1 cellular context compared by ENCODE assay signal in genomic region chr11:112289588-112290461, GRCh38.
TF ChIP-seq lines count a peak whose summit lies in the region.

No MANE protein-coding gene starts in this region.

TF ChIP-seq in K562, 482 proteins besides CTCF, POLR2A, EP300 and RAD21 (continued from another document and continues in another):
- TF ChIP-seq CHD7 (IDR thresholded peaks at IDR 0.05; ENCODE audit: low read depth, low read length) = no peak
- TF ChIP-seq ZNF23 (CRISPR knock-in tag; IDR thresholded peaks at IDR 0.05) = no peak
- no peak for TF ChIP-seq ILK (tag; IDR thresholded peaks at IDR 0.05; ENCODE audit: borderline replicate concordance, low read depth)
- no peak for TF ChIP-seq ZNF57 (CRISPR knock-in tag; IDR thresholded peaks at IDR 0.05)
- no peak for TF ChIP-seq DPF2 (IDR thresholded peaks at IDR 0.05)
- no peak for TF ChIP-seq ELF2 (CRISPR knock-in tag; IDR thresholded peaks at IDR 0.05)
- TF ChIP-seq CBX2 (IDR thresholded peaks at IDR 0.05; ENCODE audit: insufficient read depth, low read length, poor library complexity, severe bottlenecking) = no peak
- no peak for TF ChIP-seq HDAC3 (IDR thresholded peaks at IDR 0.05; ENCODE audit: borderline replicate concordance, partially characterized antibody)
- TF ChIP-seq NKRF (IDR thresholded peaks at IDR 0.05; ENCODE audit: borderline replicate concordance) = no peak
- TF ChIP-seq SMARCE1 (IDR thresholded peaks at IDR 0.05) = no peak
- no peak for TF ChIP-seq ELF4 (CRISPR knock-in tag; IDR thresholded peaks at IDR 0.05)
- TF ChIP-seq SP1 (CRISPR knock-in tag; IDR thresholded peaks at IDR 0.05) = peak; percentile 44; the same call in 1 of the 2 replicates
- peak; percentile 53 to 73; a peak in 3 of 4 replicates for TF ChIP-seq MNT (conservative IDR thresholded peaks at IDR 0.05)
- no peak for TF ChIP-seq ZNF311 (CRISPR knock-in tag; IDR thresholded peaks at IDR 0.05)
- TF ChIP-seq, protein P1, sequence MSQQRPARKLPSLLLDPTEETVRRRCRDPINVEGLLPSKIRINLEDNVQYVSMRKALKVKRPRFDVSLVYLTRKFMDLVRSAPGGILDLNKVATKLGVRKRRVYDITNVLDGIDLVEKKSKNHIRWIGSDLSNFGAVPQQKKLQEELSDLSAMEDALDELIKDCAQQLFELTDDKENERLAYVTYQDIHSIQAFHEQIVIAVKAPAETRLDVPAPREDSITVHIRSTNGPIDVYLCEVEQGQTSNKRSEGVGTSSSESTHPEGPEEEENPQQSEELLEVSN (IDR thresholded peaks at IDR 0.05; ENCODE audit: borderline replicate concordance in 1 of 2, extremely low read depth in 1 of 2, insufficient read depth in 1 of 2, insufficient read length in 1 of 2, low read depth in 1 of 2, low read length in 1 of 2, poor library complexity in 1 of 2, severe bottlenecking in 1 of 2) = peak in 1 of 2 experiments; percentile 56
- no peak for TF ChIP-seq SRSF1 (IDR thresholded peaks at IDR 0.05; ENCODE audit: low read depth, low read length)
- 0 out of 4 replicates have a peak, but pooled peaks of 1 of the 2 experiments have one; percentile 46 for TF ChIP-seq HDAC1 (IDR thresholded peaks at IDR 0.05)
- TF ChIP-seq POLR2G (IDR thresholded peaks at IDR 0.05; ENCODE audit: low read depth, low read length) = 0 out of 2 replicates have a peak, but pooled peaks have one; percentile 16
- TF ChIP-seq SMC3 (conservative IDR thresholded peaks at IDR 0.05; ENCODE audit: insufficient read depth, low read depth, low read length) = peak; percentile 87
- no peak for TF ChIP-seq IFI16 (CRISPR knock-in tag; IDR thresholded peaks at IDR 0.05)
- TF ChIP-seq, protein P2, sequence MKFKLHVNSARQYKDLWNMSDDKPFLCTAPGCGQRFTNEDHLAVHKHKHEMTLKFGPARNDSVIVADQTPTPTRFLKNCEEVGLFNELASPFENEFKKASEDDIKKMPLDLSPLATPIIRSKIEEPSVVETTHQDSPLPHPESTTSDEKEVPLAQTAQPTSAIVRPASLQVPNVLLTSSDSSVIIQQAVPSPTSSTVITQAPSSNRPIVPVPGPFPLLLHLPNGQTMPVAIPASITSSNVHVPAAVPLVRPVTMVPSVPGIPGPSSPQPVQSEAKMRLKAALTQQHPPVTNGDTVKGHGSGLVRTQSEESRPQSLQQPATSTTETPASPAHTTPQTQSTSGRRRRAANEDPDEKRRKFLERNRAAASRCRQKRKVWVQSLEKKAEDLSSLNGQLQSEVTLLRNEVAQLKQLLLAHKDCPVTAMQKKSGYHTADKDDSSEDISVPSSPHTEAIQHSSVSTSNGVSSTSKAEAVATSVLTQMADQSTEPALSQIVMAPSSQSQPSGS (CRISPR knock-in tag; IDR thresholded peaks at IDR 0.05) = no peak
- no peak for TF ChIP-seq CHD1 (IDR thresholded peaks at IDR 0.05; ENCODE audit: low read length)
- peak in 1 of 2 experiments; percentile 11; a peak in 1 of 4 replicates for TF ChIP-seq KDM1A (IDR thresholded peaks at IDR 0.05)
- TF ChIP-seq FOXJ2 (tag; IDR thresholded peaks at IDR 0.05) = no peak
- TF ChIP-seq, protein P3, sequence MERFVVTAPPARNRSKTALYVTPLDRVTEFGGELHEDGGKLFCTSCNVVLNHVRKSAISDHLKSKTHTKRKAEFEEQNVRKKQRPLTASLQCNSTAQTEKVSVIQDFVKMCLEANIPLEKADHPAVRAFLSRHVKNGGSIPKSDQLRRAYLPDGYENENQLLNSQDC (CRISPR knock-in tag; IDR thresholded peaks at IDR 0.05) = no peak
- no peak for TF ChIP-seq CCAR2 (IDR thresholded peaks at IDR 0.05; ENCODE audit: low read depth, low read length)
- TF ChIP-seq SIN3B (IDR thresholded peaks at IDR 0.05; ENCODE audit: low read depth) = no peak
- TF ChIP-seq BMI1 (IDR thresholded peaks at IDR 0.05; ENCODE audit: low read length) = no peak
- no peak for TF ChIP-seq RAD51 (IDR thresholded peaks at IDR 0.05; ENCODE audit: borderline replicate concordance, low read depth)
- peak; percentile 84 to 88 for TF ChIP-seq MAZ (CRISPR knock-in tag; conservative IDR thresholded peaks at IDR 0.05 in 1 of 2, IDR thresholded peaks at IDR 0.05 in 1 of 2)
- TF ChIP-seq NONO (IDR thresholded peaks at IDR 0.05; ENCODE audit: low read depth in 2 of 2, low read length in 1 of 2) = 0 out of 4 replicates have a peak, but pooled peaks of 1 of the 2 experiments have one; percentile 34
- peak; percentile 31; the same call in 1 of the 2 replicates for TF ChIP-seq USF2 (CRISPR knock-in tag; IDR thresholded peaks at IDR 0.05)
- TF ChIP-seq CTBP1 (IDR thresholded peaks at IDR 0.05; ENCODE audit: borderline replicate concordance) = peak; percentile 80
- peak; percentile 57; the same call in 1 of the 2 replicates for TF ChIP-seq CREM (IDR thresholded peaks at IDR 0.05; ENCODE audit: low read depth)
- TF ChIP-seq ZKSCAN3 (CRISPR knock-in tag; IDR thresholded peaks at IDR 0.05) = no peak
- no peak for TF ChIP-seq PCBP1 (IDR thresholded peaks at IDR 0.05; ENCODE audit: low read depth, low read length, poor library complexity, severe bottlenecking)
- TF ChIP-seq ZNF655 (CRISPR knock-in tag; IDR thresholded peaks at IDR 0.05) = no peak
- TF ChIP-seq SMARCB1 (IDR thresholded peaks at IDR 0.05; ENCODE audit: insufficient read length, low read depth) = no peak
- peak; percentile 93 for TF ChIP-seq RB1 (IDR thresholded peaks at IDR 0.05; ENCODE audit: low read depth)
- no peak for TF ChIP-seq ZFP91 (CRISPR knock-in tag; IDR thresholded peaks at IDR 0.05)
- TF ChIP-seq ZNF764 (CRISPR knock-in tag; IDR thresholded peaks at IDR 0.05; ENCODE audit: low read depth) = no peak
